1 cellular context compared by ENCODE assay signal in the genomic region with DNA sequence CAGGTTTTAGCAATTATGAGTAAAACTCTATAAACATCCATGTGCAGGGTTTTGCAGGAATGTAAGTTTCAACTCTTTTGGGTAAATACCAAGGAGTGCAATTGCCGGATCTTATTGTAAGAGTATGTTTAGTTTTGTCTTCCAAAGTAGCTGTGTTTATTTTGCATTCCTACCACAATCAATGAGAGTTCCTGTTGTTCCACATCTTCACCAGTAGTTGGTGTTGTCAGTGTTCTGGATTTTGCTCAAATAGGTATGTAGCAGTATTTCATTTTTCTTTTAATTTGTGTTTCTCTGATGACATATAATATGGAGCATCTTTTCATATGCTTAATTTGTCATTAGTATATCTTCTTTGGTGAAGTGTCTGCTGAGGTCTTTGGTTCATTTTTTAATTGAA.
TF ChIP-seq lines count a peak whose summit lies in the region.

No MANE protein-coding gene starts in this region.

TF ChIP-seq in H1, 55 proteins besides CTCF, POLR2A, EP300 and RAD21:
- TF ChIP-seq GTF2F1 (IDR thresholded peaks at IDR 0.05; ENCODE audit: borderline replicate concordance, low read depth, low read length) = no peak
- no peak for TF ChIP-seq RFX5 (IDR thresholded peaks at IDR 0.05; ENCODE audit: borderline replicate concordance, low read depth, low read length)
- TF ChIP-seq JUN (IDR thresholded peaks at IDR 0.05; ENCODE audit: low read depth, low read length) = no peak
- TF ChIP-seq SRF (IDR thresholded peaks at IDR 0.05; ENCODE audit: low read depth, low read length) = no peak
- no peak for TF ChIP-seq BACH1 (IDR thresholded peaks at IDR 0.05; ENCODE audit: low read length)
- no peak for TF ChIP-seq TBP (IDR thresholded peaks at IDR 0.05; ENCODE audit: low read depth, low read length)
- no peak for TF ChIP-seq SP4 (IDR thresholded peaks at IDR 0.05; ENCODE audit: low read length)
- no peak for TF ChIP-seq SIX5 (IDR thresholded peaks at IDR 0.05; ENCODE audit: low read depth, low read length)
- TF ChIP-seq JUND (IDR thresholded peaks at IDR 0.05; ENCODE audit: low read length) = no peak
- TF ChIP-seq TCF12 (IDR thresholded peaks at IDR 0.05; ENCODE audit: low read depth, low read length) = no peak
- TF ChIP-seq FOSL1 (IDR thresholded peaks at IDR 0.05; ENCODE audit: insufficient read depth, low read depth, low read length) = no peak
- TF ChIP-seq, protein P1, sequence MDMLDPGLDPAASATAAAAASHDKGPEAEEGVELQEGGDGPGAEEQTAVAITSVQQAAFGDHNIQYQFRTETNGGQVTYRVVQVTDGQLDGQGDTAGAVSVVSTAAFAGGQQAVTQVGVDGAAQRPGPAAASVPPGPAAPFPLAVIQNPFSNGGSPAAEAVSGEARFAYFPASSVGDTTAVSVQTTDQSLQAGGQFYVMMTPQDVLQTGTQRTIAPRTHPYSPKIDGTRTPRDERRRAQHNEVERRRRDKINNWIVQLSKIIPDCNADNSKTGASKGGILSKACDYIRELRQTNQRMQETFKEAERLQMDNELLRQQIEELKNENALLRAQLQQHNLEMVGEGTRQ (IDR thresholded peaks at IDR 0.05; ENCODE audit: low read length) = no peak
- no peak for TF ChIP-seq TAF1 (IDR thresholded peaks at IDR 0.05; ENCODE audit: low read depth, low read length)
